ENCODE assay signal across 1 cellular context in genomic region chr1:32020338-32020737, GRCh38.
TF ChIP-seq lines count a peak whose summit lies in the region.

No MANE protein-coding gene starts in this region.

TF ChIP-seq in HepG2, 621 proteins besides CTCF, POLR2A, EP300 and RAD21:
- no peak for TF ChIP-seq SOX5 (CRISPR knock-in tag; IDR thresholded peaks at IDR 0.05; ENCODE audit: borderline replicate concordance)
- no peak for TF ChIP-seq REST (IDR thresholded peaks at IDR 0.05; ENCODE audit: borderline replicate concordance in 1 of 2, low read depth in 1 of 2, low read length in 2 of 2)
- no peak for TF ChIP-seq HNRNPK (IDR thresholded peaks at IDR 0.05; ENCODE audit: low read depth, low read length, poor library complexity, severe bottlenecking)
- TF ChIP-seq SATB2 (CRISPR knock-in tag; IDR thresholded peaks at IDR 0.05): no peak
- TF ChIP-seq GABPA (IDR thresholded peaks at IDR 0.05; ENCODE audit: low read depth, low read length): no peak
- TF ChIP-seq GABPA (CRISPR knock-in tag; IDR thresholded peaks at IDR 0.05; ENCODE audit: low read depth): no peak
- TF ChIP-seq MXD3 (CRISPR knock-in tag; IDR thresholded peaks at IDR 0.05): no peak
- no peak for TF ChIP-seq PHF21A (CRISPR knock-in tag; IDR thresholded peaks at IDR 0.05)
- TF ChIP-seq SSRP1 (CRISPR knock-in tag; IDR thresholded peaks at IDR 0.05): no peak
- no peak for TF ChIP-seq ZNF263 (CRISPR knock-in tag; IDR thresholded peaks at IDR 0.05)
- TF ChIP-seq ZNF24 (IDR thresholded peaks at IDR 0.05): no peak
- TF ChIP-seq ZNF550 (CRISPR knock-in tag; IDR thresholded peaks at IDR 0.05; ENCODE audit: borderline replicate concordance): no peak
- no peak for TF ChIP-seq ZNF747 (CRISPR knock-in tag; IDR thresholded peaks at IDR 0.05; ENCODE audit: borderline replicate concordance)
- no peak for TF ChIP-seq FOXA1 (IDR thresholded peaks at IDR 0.05)
- TF ChIP-seq FOXA1 (CRISPR knock-in tag; IDR thresholded peaks at IDR 0.05): no peak
- no peak for TF ChIP-seq ZNF660 (CRISPR knock-in tag; IDR thresholded peaks at IDR 0.05; ENCODE audit: borderline replicate concordance, low read depth)
- TF ChIP-seq, protein P1, sequence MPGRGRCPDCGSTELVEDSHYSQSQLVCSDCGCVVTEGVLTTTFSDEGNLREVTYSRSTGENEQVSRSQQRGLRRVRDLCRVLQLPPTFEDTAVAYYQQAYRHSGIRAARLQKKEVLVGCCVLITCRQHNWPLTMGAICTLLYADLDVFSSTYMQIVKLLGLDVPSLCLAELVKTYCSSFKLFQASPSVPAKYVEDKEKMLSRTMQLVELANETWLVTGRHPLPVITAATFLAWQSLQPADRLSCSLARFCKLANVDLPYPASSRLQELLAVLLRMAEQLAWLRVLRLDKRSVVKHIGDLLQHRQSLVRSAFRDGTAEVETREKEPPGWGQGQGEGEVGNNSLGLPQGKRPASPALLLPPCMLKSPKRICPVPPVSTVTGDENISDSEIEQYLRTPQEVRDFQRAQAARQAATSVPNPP (CRISPR knock-in tag; IDR thresholded peaks at IDR 0.05): no peak
- TF ChIP-seq NFE2 (CRISPR knock-in tag; IDR thresholded peaks at IDR 0.05): no peak
- no peak for TF ChIP-seq ZNF225 (CRISPR knock-in tag; IDR thresholded peaks at IDR 0.05)
- TF ChIP-seq NFRKB (IDR thresholded peaks at IDR 0.05): no peak
